14 cellular contexts compared by ENCODE assay signal in genomic region chr15:96181873-96182301, GRCh38.
A peak's percentile ranks its signal among the peaks of the same experiment; 100 is the strongest.
DNase-seq lines count a peak whose midpoint lies in the region; ATAC-seq, FAIRE-seq and TF ChIP-seq lines count a peak whose summit lies in the region.
"Had no signal": no experiment of that assay in that cellular context is flagged by ENCODE, and none has a peak within 500 bp of the region (broad histone marks: within the 10 kb centered on the region; RNA-seq: fewer than 3 reads in every experiment).

No MANE protein-coding gene starts in this region.

- H3K9ac ChIP-seq in astrocyte (ENCODE audit: low read length) = no peak overlapping the region
- H3K9ac ChIP-seq: BLaER1 treated with 17β-estradiol and CSF1 and Interleukin-3, amounts not matched to agents 10 nM and 100 nM had no signal

- no peaks in the 10 kb centered on the region for H4K20me1 ChIP-seq in astrocyte (ENCODE audit: insufficient read depth, low read length)
- H4K20me1 ChIP-seq: BLaER1 treated with 17β-estradiol and CSF1 and Interleukin-3, amounts not matched to agents 10 nM and 100 nM had no signal

- no peaks in the 10 kb centered on the region for H3K36me3 Mint-ChIP-seq in astrocyte (ENCODE audit: low read depth, unreplicated experiment)
- H3K36me3 Mint-ChIP-seq: immature natural killer cell had no signal

- TF ChIP-seq CTCF in astrocyte (IDR thresholded peaks at IDR 0.05; ENCODE audit: insufficient read depth, low read depth, low read length) = no peak

- H3K27ac Mint-ChIP-seq in astrocyte (ENCODE audit: unreplicated experiment) = no peak overlapping the region
- H3K27ac Mint-ChIP-seq: dendritic cell treated with granulocyte-macrophage colony-stimulating factor and Interleukin-4, amounts not matched to agents 40 ng/mL and 50 ng/mL, for 4 days; immature natural killer cell had no signal

- no peaks in the 10 kb centered on the region for H3K4me1 ChIP-seq in astrocyte (ENCODE audit: insufficient read depth, low read length)

- H2AFZ ChIP-seq in astrocyte (ENCODE audit: low read depth, low read length) = no peak overlapping the region

- no peaks in the 10 kb centered on the region for H3K79me2 ChIP-seq in astrocyte (ENCODE audit: insufficient read depth, low read length)

- H3K9me3 Mint-ChIP-seq in astrocyte (ENCODE audit: unreplicated experiment) = peaks cover 2% of the 10 kb centered on the region
- H3K9me3 Mint-ChIP-seq: activated T-cell treated with anti-CD3 and anti-CD28 coated beads, Interleukin-2, amount 50 U/mL, for 4 hours; dendritic cell treated with granulocyte-macrophage colony-stimulating factor and Interleukin-4, amounts not matched to agents 40 ng/mL and 50 ng/mL, for 4 days; immature natural killer cell had no signal

- H3K27me3 ChIP-seq in astrocyte (ENCODE audit: insufficient read depth, low read length) = no peaks in the 10 kb centered on the region
- H3K27me3 ChIP-seq: BLaER1 treated with 17β-estradiol and CSF1 and Interleukin-3, amounts not matched to agents 10 nM and 100 nM had no signal

- H3K27me3 Mint-ChIP-seq in astrocyte (ENCODE audit: low read depth, unreplicated experiment) = peaks cover 13% of the 10 kb centered on the region
- H3K27me3 Mint-ChIP-seq: dendritic cell treated with granulocyte-macrophage colony-stimulating factor and Interleukin-4, amounts not matched to agents 40 ng/mL and 50 ng/mL, for 4 days had no signal

- no peaks in the 10 kb centered on the region for H3K9me3 ChIP-seq in astrocyte (ENCODE audit: insufficient read depth, low read depth, low read length)
- H3K9me3 ChIP-seq: BLaER1 treated with 17β-estradiol and CSF1 and Interleukin-3, amounts not matched to agents 10 nM and 100 nM had no signal

- H3K4me3 ChIP-seq in astrocyte (ENCODE audit: insufficient read depth, low read depth, low read length) = no peak overlapping the region
- H3K4me3 ChIP-seq: BLaER1 treated with 17β-estradiol and CSF1 and Interleukin-3, amounts not matched to agents 10 nM and 100 nM had no signal

- no peak for FAIRE-seq in astrocyte (lab: Jason Lieb, UNC)

- no peak overlapping the region for H3K4me2 ChIP-seq in astrocyte (ENCODE audit: low read length)
- H3K4me2 ChIP-seq: BLaER1 treated with 17β-estradiol and CSF1 and Interleukin-3, amounts not matched to agents 10 nM and 100 nM had no signal

- no peak overlapping the region for H3K27ac ChIP-seq in astrocyte (ENCODE audit: low read depth, low read length)
- H3K27ac ChIP-seq: BLaER1 treated with 17β-estradiol and CSF1 and Interleukin-3, amounts not matched to agents 10 nM and 100 nM; VCaP had no signal

- intact Hi-C loops in left cardiac atrium (cut with DNase I) = no loop called here
- intact Hi-C loops in posterior vena cava (cut with DNase I) = no loop called here

- H3K4me1 Mint-ChIP-seq in astrocyte (ENCODE audit: low read depth, unreplicated experiment) = no peaks in the 10 kb centered on the region
- H3K4me1 Mint-ChIP-seq: immature natural killer cell had no signal

- no peak overlapping the region for H3K4me3 Mint-ChIP-seq in astrocyte (ENCODE audit: unreplicated experiment)
- H3K4me3 Mint-ChIP-seq: activated T-cell treated with anti-CD3 and anti-CD28 coated beads, Interleukin-2, amount 50 U/mL, for 4 hours; dendritic cell treated with granulocyte-macrophage colony-stimulating factor and Interleukin-4, amounts not matched to agents 40 ng/mL and 50 ng/mL, for 4 days; immature natural killer cell had no signal

- ATAC-seq in left cardiac atrium = peak; percentile 90 to 94
- ATAC-seq in HG03342 (IDR thresholded peaks at IDR 0.05; ENCODE audit: unreplicated experiment) = no peak
- ATAC-seq: activated T-cell treated with anti-CD3 and anti-CD28 coated beads, Interleukin-2, amount 50 U/mL, for 4 hours had no signal

- H3K36me3 ChIP-seq in astrocyte (ENCODE audit: insufficient read depth, low read length) = no peaks in the 10 kb centered on the region
- H3K36me3 ChIP-seq: BLaER1 treated with 17β-estradiol and CSF1 and Interleukin-3, amounts not matched to agents 10 nM and 100 nM had no signal

- peak; percentile 72 for DNase-seq in AG08396 (ENCODE audit: low spot score)
- DNase-seq in astrocyte (ENCODE audit: low read depth) = peak; percentile 53
- peak; percentile 66 for DNase-seq in left cardiac atrium
- peak; percentile 91 for DNase-seq in posterior vena cava (ENCODE audit: low spot score)
- no peak for DNase-seq in NCI-H2029 (lab: John Stamatoyannopoulos, UW)
- no peak for DNase-seq in activated CD8-positive, alpha-beta memory T cell treated with anti-CD3 and anti-CD28 coated beads for 24 hours
- no peak for DNase-seq in HK-2 (ENCODE audit: unreplicated experiment)
- DNase-seq: activated T-cell treated with anti-CD3 and anti-CD28 coated beads, Interleukin-2, amount 50 U/mL, for 4 hours; immature natural killer cell; RPMI8226 had no signal

Comparison
In these comparisons a context has a peak if more than half of its experiments do, and no peak if none do; other contexts are left out.
1. DNase-seq: peak in AG08396 (single experiment), astrocyte (single experiment), left cardiac atrium (single experiment) and posterior vena cava (single experiment); none in NCI-H2029 (single experiment), activated CD8-positive, alpha-beta memory T cell treated with anti-CD3 and anti-CD28 coated beads for 24 hours (single experiment) and HK-2 (single experiment).